Comparison of ENCODE assay signal across 7 cellular contexts in genomic region chr17:46385491-46385890, GRCh38. TPM values are rescaled to one million over a fixed set of nuclear protein-coding genes. Genes with fewer than 3 reads are reported as not detected.
DNase-seq lines count a peak whose midpoint lies in the region; ATAC-seq, FAIRE-seq and TF ChIP-seq lines count a peak whose summit lies in the region.
"Not testable (repeated sequence)": the region's sequence is repeated elsewhere in the genome, so short reads cannot be mapped to it uniquely, and the experiment has no call there.

No MANE protein-coding gene starts in this region.

- not testable (repeated sequence) for TF ChIP-seq POLR2A in GM12891 (IDR thresholded peaks at IDR 0.05; ENCODE audit: low read depth, low read length)

- intact Hi-C loops in activated B cell treated with CpG ODN at 0.5 μM for 24 hours (cut with micrococcal nuclease), result not testable (repeated sequence)

- TF ChIP-seq CTCF in activated B cell treated with CpG ODN at 0.5 μM for 24 hours (IDR thresholded peaks at IDR 0.05), result not testable (repeated sequence)

- not testable (repeated sequence) for H3K4me1 Mint-ChIP-seq in activated B cell treated with CpG ODN at 0.5 μM for 24 hours; activated T-helper 17 cell treated with anti-CD3 and anti-CD28 coated beads, Interleukin-2, amount 50 U/mL, for 72 hours; stimulated activated effector memory CD8-positive, alpha-beta T cell treated with anti-CD3 and anti-CD28 coated beads, Interleukin-12 subunit alpha, Interleukin-12 subunit beta, amount 100 ng/mL, for 72 hours

- CTCF ChIA-PET in activated B cell treated with CpG ODN at 0.5 μM for 24 hours (lab: Charles Lee), result not testable (repeated sequence)

- ATAC-seq in GM19395 (IDR thresholded peaks at IDR 0.05; ENCODE audit: unreplicated experiment) (peak; percentile 71), HG02610 (IDR thresholded peaks at IDR 0.05; ENCODE audit: unreplicated experiment) (peak; percentile 44), HG03354 (IDR thresholded peaks at IDR 0.05; ENCODE audit: poor library complexity, severe bottlenecking, unreplicated experiment) (peak; percentile 45), activated B cell treated with CpG ODN at 0.5 μM for 24 hours (ENCODE audit: low read depth) (peak; percentile 74)
- ATAC-seq in activated T-helper 17 cell treated with anti-CD3 and anti-CD28 coated beads, Interleukin-2, amount 50 U/mL, for 72 hours (replicated peaks), result peak; percentile 37
- ATAC-seq in stimulated activated effector memory CD8-positive, alpha-beta T cell treated with anti-CD3 and anti-CD28 coated beads, Interleukin-12 subunit alpha, Interleukin-12 subunit beta, amount 100 ng/mL, for 72 hours, result peak; percentile 70

- DNase-seq in GM12891 (ENCODE audit: insufficient read length, low spot score); activated B cell treated with CpG ODN at 0.5 μM for 24 hours; stimulated activated effector memory CD8-positive, alpha-beta T cell treated with anti-CD3 and anti-CD28 coated beads, Interleukin-12 subunit alpha, Interleukin-12 subunit beta, amount 100 ng/mL, for 72 hours (ENCODE audit: low spot score in 2 of 2): not testable (repeated sequence)

- not testable (repeated sequence) for H3K36me3 Mint-ChIP-seq in activated B cell treated with CpG ODN at 0.5 μM for 24 hours (ENCODE audit: low read depth); activated T-helper 17 cell treated with anti-CD3 and anti-CD28 coated beads, Interleukin-2, amount 50 U/mL, for 72 hours (ENCODE audit: low read depth); stimulated activated effector memory CD8-positive, alpha-beta T cell treated with anti-CD3 and anti-CD28 coated beads, Interleukin-12 subunit alpha, Interleukin-12 subunit beta, amount 100 ng/mL, for 72 hours

- FAIRE-seq in GM12891 (lab: Jason Lieb, UNC), result peak; percentile 60

- H3K4me3 Mint-ChIP-seq in activated B cell treated with CpG ODN at 0.5 μM for 24 hours; activated T-helper 17 cell treated with anti-CD3 and anti-CD28 coated beads, Interleukin-2, amount 50 U/mL, for 72 hours; stimulated activated effector memory CD8-positive, alpha-beta T cell treated with anti-CD3 and anti-CD28 coated beads, Interleukin-12 subunit alpha, Interleukin-12 subunit beta, amount 100 ng/mL, for 72 hours: not testable (repeated sequence)

- H3K27me3 Mint-ChIP-seq in activated B cell treated with CpG ODN at 0.5 μM for 24 hours; activated T-helper 17 cell treated with anti-CD3 and anti-CD28 coated beads, Interleukin-2, amount 50 U/mL, for 72 hours: not testable (repeated sequence)

- POLR2A ChIA-PET in activated B cell treated with CpG ODN at 0.5 μM for 24 hours (lab: Charles Lee), result not testable (repeated sequence)

- H3K27ac Mint-ChIP-seq in activated B cell treated with CpG ODN at 0.5 μM for 24 hours; activated T-helper 17 cell treated with anti-CD3 and anti-CD28 coated beads, Interleukin-2, amount 50 U/mL, for 72 hours; stimulated activated effector memory CD8-positive, alpha-beta T cell treated with anti-CD3 and anti-CD28 coated beads, Interleukin-12 subunit alpha, Interleukin-12 subunit beta, amount 100 ng/mL, for 72 hours: not testable (repeated sequence)

- not testable (repeated sequence) for H3K9me3 Mint-ChIP-seq in activated B cell treated with CpG ODN at 0.5 μM for 24 hours; activated T-helper 17 cell treated with anti-CD3 and anti-CD28 coated beads, Interleukin-2, amount 50 U/mL, for 72 hours; stimulated activated effector memory CD8-positive, alpha-beta T cell treated with anti-CD3 and anti-CD28 coated beads, Interleukin-12 subunit alpha, Interleukin-12 subunit beta, amount 100 ng/mL, for 72 hours

RNA-seq across cellular contexts. Expression of gene ARL17B, which starts 23.9 kb away (rescaled TPM):
- 7.0 TPM for polyA plus RNA-seq in GM12891 (2012; ENCODE audit: low read depth, missing spikeins)
- 35.7 and 43.3 TPM in 2 replicates for total RNA-seq in activated B cell treated with CpG ODN at 0.5 μM for 24 hours
- total RNA-seq in activated T-helper 17 cell treated with anti-CD3 and anti-CD28 coated beads, Interleukin-2, amount 50 U/mL, for 72 hours, result 10 to 100 TPM; 21.6 to 22.3 TPM
